In genomic region chr10:102927311-102928010, GRCh38 we compare ENCODE assay signal across 18 cellular contexts. TPM values are rescaled to one million over a fixed set of nuclear protein-coding genes. Genes with fewer than 3 reads are reported as not detected.
DNase-seq lines count a peak whose midpoint lies in the region; ATAC-seq and TF ChIP-seq lines count a peak whose summit lies in the region.
"Had no signal": no experiment of that assay in that cellular context is flagged by ENCODE, and none has a peak within 500 bp of the region (broad histone marks: within the 10 kb centered on the region; RNA-seq: fewer than 3 reads in every experiment).

No MANE protein-coding gene starts in this region.

- no peaks in the 10 kb centered on the region for H3K27me3 Mint-ChIP-seq in naive thymus-derived CD4-positive, alpha-beta T cell
- H3K27me3 Mint-ChIP-seq: activated T-cell treated with anti-CD3 and anti-CD28 coated beads, Interleukin-2, amount 50 U/mL, for 24 hours; type B pancreatic cell had no signal

- peak; percentile 81 for ATAC-seq in naive thymus-derived CD4-positive, alpha-beta T cell
- ATAC-seq in GM21360 (IDR thresholded peaks at IDR 0.05; ENCODE audit: unreplicated experiment): no peak
- ATAC-seq in GM19467 (IDR thresholded peaks at IDR 0.05; ENCODE audit: unreplicated experiment): no peak
- no peak for ATAC-seq in GM21447 (IDR thresholded peaks at IDR 0.05; ENCODE audit: unreplicated experiment)
- ATAC-seq: activated CD4-positive, CD25-positive, alpha-beta regulatory T cell treated with anti-CD3 and anti-CD28 coated beads, Interleukin-2, amount 50 U/mL, for 24 hours; sciatic nerve had no signal

- intact Hi-C loops in naive thymus-derived CD4-positive, alpha-beta T cell (cut with micrococcal nuclease): no loop called here

- peaks cover 3 to 6% of the 10 kb centered on the region in 2 donors for H3K4me1 ChIP-seq in naive thymus-derived CD4-positive, alpha-beta T cell (ENCODE audit: control insufficient read depth in 2 of 2, insufficient read depth in 2 of 2, low read length in 2 of 2)

- peaks cover 0 to 27% (median 22%) of the 10 kb centered on the region in 5 donors for H3K36me3 Mint-ChIP-seq in naive thymus-derived CD4-positive, alpha-beta T cell

- no peak overlapping the region for H3K4me3 ChIP-seq in WERI-Rb-1 (ENCODE audit: low read depth, low read length)
- H3K4me3 ChIP-seq in naive thymus-derived CD4-positive, alpha-beta T cell (ENCODE audit: low read length): no peak overlapping the region
- H3K4me3 ChIP-seq: adrenal gland had no signal

- DNase-seq in GDM1 (lab: John Stamatoyannopoulos, UW) (peak; percentile 45), NOMO-1 (lab: John Stamatoyannopoulos, UW; ENCODE audit: unreplicated experiment in 2 of 2) (peak; percentile 61 to 88), WERI-Rb-1 (peak; percentile 56)
- no peak for DNase-seq in naive thymus-derived CD4-positive, alpha-beta T cell
- DNase-seq: activated T-cell treated with anti-CD3 and anti-CD28 coated beads, Interleukin-2, amount 50 U/mL, for 24 hours; adrenal gland; DMS79 treated with DMSO at 0.1 percent for 48 hours; NCI-H146; NCI-H345; stimulated activated CD4-positive, alpha-beta T cell treated with anti-CD3 and anti-CD28 coated beads, Interleukin-4, amount 100 ng/mL, for 24 hours had no signal

- no peaks in the 10 kb centered on the region for H3K36me3 ChIP-seq in WERI-Rb-1
- H3K36me3 ChIP-seq in naive thymus-derived CD4-positive, alpha-beta T cell (ENCODE audit: control insufficient read depth in 2 of 3, insufficient read depth in 3 of 3, low read length in 3 of 3): no peaks in the 10 kb centered on the region
- H3K36me3 ChIP-seq: neutrophil had no signal

- peak overlapping the region in 2 of 10 donors; percentile 2 to 6 for H3K4me3 Mint-ChIP-seq in naive thymus-derived CD4-positive, alpha-beta T cell
- H3K4me3 Mint-ChIP-seq: activated T-cell treated with anti-CD3 and anti-CD28 coated beads, Interleukin-2, amount 50 U/mL, for 24 hours; type B pancreatic cell had no signal

- H3K9me3 Mint-ChIP-seq in naive thymus-derived CD4-positive, alpha-beta T cell: no peaks in the 10 kb centered on the region
- H3K9me3 Mint-ChIP-seq: activated T-cell treated with anti-CD3 and anti-CD28 coated beads, Interleukin-2, amount 50 U/mL, for 24 hours had no signal

- peak overlapping the region; percentile 16; the same call in 1 of the 2 replicates for H3K27ac ChIP-seq in WERI-Rb-1
- no peak overlapping the region for H3K27ac ChIP-seq in naive thymus-derived CD4-positive, alpha-beta T cell (ENCODE audit: low read depth, low read length)
- H3K27ac ChIP-seq: adrenal gland, KMS-11, neutrophil had no signal

- CTCF ChIA-PET in naive thymus-derived CD4-positive, alpha-beta T cell (lab: Charles Lee): no interaction called here

- POLR2A ChIA-PET in naive thymus-derived CD4-positive, alpha-beta T cell (lab: Charles Lee): interaction anchor here (0.6 kb wide), 1 partner anchor 103 kb away, joined by 4 read pairs; no protein-coding TSS in a partner anchor

- H3K4me1 Mint-ChIP-seq in naive thymus-derived CD4-positive, alpha-beta T cell: peaks cover 18 to 43% (median 22%) of the 10 kb centered on the region in 7 donors

- no peaks in the 10 kb centered on the region for H3K27me3 ChIP-seq in WERI-Rb-1 (ENCODE audit: insufficient read depth, low read depth, severe bottlenecking)
- no peaks in the 10 kb centered on the region for H3K27me3 ChIP-seq in naive thymus-derived CD4-positive, alpha-beta T cell (ENCODE audit: control insufficient read depth in 2 of 2, insufficient read depth in 2 of 2, low read length in 2 of 2)
- H3K27me3 ChIP-seq: adrenal gland, neutrophil had no signal

- H3K27ac Mint-ChIP-seq in naive thymus-derived CD4-positive, alpha-beta T cell: peak overlapping the region in 1 of 9 donors; percentile 62
- H3K27ac Mint-ChIP-seq: activated T-cell treated with anti-CD3 and anti-CD28 coated beads, Interleukin-2, amount 50 U/mL, for 24 hours; type B pancreatic cell had no signal

- peaks cover 2% of the 10 kb centered on the region for H3K9me3 ChIP-seq in WERI-Rb-1 (ENCODE audit: severe bottlenecking)
- no peaks in the 10 kb centered on the region for H3K9me3 ChIP-seq in naive thymus-derived CD4-positive, alpha-beta T cell (ENCODE audit: control insufficient read depth in 2 of 3, low read length in 3 of 3)
- H3K9me3 ChIP-seq: adrenal gland, neutrophil had no signal

- TF ChIP-seq CTCF in WERI-Rb-1 (IDR thresholded peaks at IDR 0.05; ENCODE audit: low read depth, low read length): no peak

RNA-seq across cellular contexts. Expression of gene CNNM2, which starts 9.4 kb away (rescaled TPM):
- total RNA-seq in naive thymus-derived CD4-positive, alpha-beta T cell: 10 to 100 TPM in 3 of 5 experiments, 1 to 10 TPM in 2; 9.3 to 17.5 (median 12.0) TPM
- polyA plus RNA-seq in naive thymus-derived CD4-positive, alpha-beta T cell: 1 to 10 TPM; 4.3 to 6.7 TPM

RNA-seq across cellular contexts. Expression of gene AS3MT, which starts 58.2 kb away (rescaled TPM):
- 1 to 10 TPM in 4 of 5 experiments, under 1 TPM in 1; 0.39 to 3.7 (median 2.1) TPM for total RNA-seq in naive thymus-derived CD4-positive, alpha-beta T cell
- polyA plus RNA-seq in naive thymus-derived CD4-positive, alpha-beta T cell: under 1 TPM in 1 of 2 donors, not detected in 1; 0.08 TPM

Comparison
In these comparisons a context has a peak if more than half of its experiments do, and no peak if none do; other contexts are left out.
1. DNase-seq: peak in GDM1 (single experiment), NOMO-1 (2 of 2) and WERI-Rb-1 (single experiment); none in naive thymus-derived CD4-positive, alpha-beta T cell (0 of 9).